1 cellular context compared by ENCODE assay signal in the genomic region with DNA sequence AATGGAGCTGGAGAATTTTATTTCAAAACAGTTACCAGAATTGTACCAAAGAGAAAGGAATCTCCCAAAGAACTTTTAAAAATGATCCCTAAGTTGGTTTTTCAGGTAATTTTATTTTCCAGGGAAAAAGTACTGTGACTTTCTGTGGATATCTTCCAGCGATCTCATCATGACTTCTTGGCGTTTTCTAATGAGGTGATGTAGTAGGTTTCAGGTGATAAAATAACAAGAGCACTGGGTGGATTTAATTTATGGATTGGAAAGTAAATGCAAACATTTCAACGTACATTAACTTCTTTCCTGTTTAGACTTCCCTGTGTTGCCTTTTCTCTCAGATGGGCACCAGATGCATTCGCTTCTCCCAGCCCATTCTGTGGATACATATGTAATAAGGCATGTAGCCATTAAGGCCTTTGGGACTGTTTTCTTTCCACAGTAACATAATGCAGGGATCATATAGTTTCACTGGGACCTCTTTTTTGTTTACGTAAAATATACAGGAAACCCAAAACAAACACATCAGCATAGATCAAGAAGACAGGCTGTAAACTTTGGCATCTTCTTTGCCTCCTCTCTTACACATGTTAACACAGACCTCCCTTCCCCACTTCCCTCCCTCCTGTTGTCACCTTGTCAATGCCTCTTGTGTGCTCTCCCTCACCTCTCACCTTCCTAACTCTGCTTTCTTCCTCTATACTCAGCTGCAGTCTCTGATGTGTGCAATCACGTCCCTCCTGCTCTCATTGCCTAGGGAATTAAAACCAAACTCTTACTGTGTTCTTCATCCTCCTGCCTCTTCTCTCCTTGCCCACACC.
TF ChIP-seq lines count a peak whose summit lies in the region.

No MANE protein-coding gene starts in this region.

TF ChIP-seq in IMR-90, 13 proteins besides CTCF, POLR2A, EP300 and RAD21:
- TF ChIP-seq RCOR1 (IDR thresholded peaks at IDR 0.05; ENCODE audit: insufficient replicate concordance, low read length): no peak
- TF ChIP-seq FOS (IDR thresholded peaks at IDR 0.05; ENCODE audit: low read depth, low read length): no peak
